ENCODE assay signal across 28 cellular contexts in genomic region chr2:8833863-8834262, GRCh38.
"Had no signal": no experiment of that assay in that cellular context is flagged by ENCODE, and none has a peak within 500 bp of the region (broad histone marks: within the 10 kb centered on the region; RNA-seq: fewer than 3 reads in every experiment).

No MANE protein-coding gene starts in this region.

- H3K4me3 Mint-ChIP-seq: activated T-cell treated with anti-CD3 and anti-CD28 coated beads, Interleukin-2, amount 50 U/mL, for 72 hours; nephron progenitor cell; T-helper 1 cell treated with Interleukin-12 subunit alpha and Interleukin-12 subunit beta and Interleukin-4 antibody, amounts not matched to agents 30 μg/mL and 1 μg/mL, for 36 hours had no signal

- H3K27ac Mint-ChIP-seq: activated T-cell treated with anti-CD3 and anti-CD28 coated beads, Interleukin-2, amount 50 U/mL, for 72 hours; T-helper 1 cell treated with Interleukin-12 subunit alpha and Interleukin-12 subunit beta and Interleukin-4 antibody, amounts not matched to agents 30 μg/mL and 1 μg/mL, for 36 hours had no signal

- H3K9me3 ChIP-seq: breast epithelium, heart right ventricle, lower lobe of right lung, pancreas, prostate gland, testis, transverse colon, uterus had no signal

- DNase-seq: activated CD4-positive, CD25-positive, alpha-beta regulatory T cell treated with anti-CD3 and anti-CD28 coated beads, Interleukin-2, amount 50 U/mL, for 72 hours; activated naive CD4-positive, alpha-beta T cell treated with Interleukin-2 at 50 U/mL for 16 hours; activated T-cell treated with anti-CD3 and anti-CD28 coated beads for 4 hours; activated T-cell treated with anti-CD3 and anti-CD28 coated beads, Interleukin-2, amount 50 U/mL, for 72 hours; amniotic stem cell; central memory CD4-positive, alpha-beta T cell; foreskin keratinocyte; heart right ventricle; lower lobe of right lung; mesendoderm; nephron progenitor cell; nucleus accumbens; pancreas; retina; stimulated activated CD4-positive, alpha-beta T cell treated with anti-CD3 and anti-CD28 coated beads, Interleukin-12 subunit alpha, Interleukin-12 subunit beta, amount 100 ng/mL, for 4 hours; stimulated activated CD4-positive, alpha-beta T cell treated with anti-CD3 and anti-CD28 coated beads, Interleukin-4, amount 100 ng/mL, for 1 hour; stimulated activated naive CD8-positive, alpha-beta T cell treated with anti-CD3 and anti-CD28 coated beads, Interleukin-15, Interleukin-2, amounts not matched to agents 100 U/mL and 50 U/mL, for 24 hours; T1000; testis; transverse colon; uterus had no signal

- FAIRE-seq: endothelial cell of umbilical vein, pancreas had no signal

- H3K36me3 ChIP-seq: heart right ventricle, lower lobe of right lung, pancreas, prostate gland, transverse colon, uterus had no signal

- ATAC-seq: activated T-cell treated with anti-CD3 and anti-CD28 coated beads, Interleukin-2, amount 50 U/mL, for 72 hours; esophagus mucosa; foreskin keratinocyte; heart right ventricle; lower lobe of right lung; pancreas; sciatic nerve; stimulated activated naive CD8-positive, alpha-beta T cell treated with anti-CD3 and anti-CD28 coated beads, Interleukin-15, Interleukin-2, amounts not matched to agents 100 U/mL and 50 U/mL, for 24 hours had no signal

- H3K9me3 Mint-ChIP-seq: activated T-cell treated with anti-CD3 and anti-CD28 coated beads, Interleukin-2, amount 50 U/mL, for 72 hours; T-helper 1 cell treated with Interleukin-12 subunit alpha and Interleukin-12 subunit beta and Interleukin-4 antibody, amounts not matched to agents 30 μg/mL and 1 μg/mL, for 36 hours had no signal

- H3K27me3 ChIP-seq: breast epithelium, foreskin keratinocyte, heart right ventricle, pancreas, testis, transverse colon, uterus had no signal

- H3K4me3 ChIP-seq: breast epithelium, lower lobe of right lung, pancreas, prostate gland, skin epidermis, testis, transverse colon, uterus had no signal

- H3K4me1 ChIP-seq: breast epithelium, prostate gland had no signal

- H3K27ac ChIP-seq: breast epithelium, foreskin keratinocyte, lower lobe of right lung, pancreas, prostate gland, skin epidermis, testis, transverse colon, uterus had no signal
